8 cellular contexts compared by ENCODE assay signal in genomic region chr2:176140520-176141317, GRCh38. TPM values are rescaled to one million over a fixed set of nuclear protein-coding genes. Genes with fewer than 3 reads are reported as not detected.
DNase-seq lines count a peak whose midpoint lies in the region; ATAC-seq and TF ChIP-seq lines count a peak whose summit lies in the region.

No MANE protein-coding gene starts in this region.

- H3K4me1 Mint-ChIP-seq in CD14-positive monocyte: peaks cover 28% of the 10 kb centered on the region
- peaks cover 7 to 46% (median 36%) of the 10 kb centered on the region in 7 donors for H3K4me1 Mint-ChIP-seq in naive thymus-derived CD4-positive, alpha-beta T cell
- H3K4me1 Mint-ChIP-seq in stimulated activated naive CD8-positive, alpha-beta T cell treated with anti-CD3 and anti-CD28 coated beads, Interleukin-15, Interleukin-2, amounts not matched to agents 100 ng/mL and 50 ng/mL, for 24 hours (ENCODE audit: low read depth): peaks cover 21% of the 10 kb centered on the region

- H3K9me3 Mint-ChIP-seq in CD14-positive monocyte: peaks cover 0 to 29% (median 19%) of the 10 kb centered on the region in 7 donors
- peaks cover 0 to 38% (median 15%) of the 10 kb centered on the region in 11 donors for H3K9me3 Mint-ChIP-seq in naive thymus-derived CD4-positive, alpha-beta T cell
- H3K9me3 Mint-ChIP-seq in stimulated activated naive CD8-positive, alpha-beta T cell treated with anti-CD3 and anti-CD28 coated beads, Interleukin-15, Interleukin-2, amounts not matched to agents 100 ng/mL and 50 ng/mL, for 24 hours: no peaks in the 10 kb centered on the region

- peak overlapping the region; percentile 43 to 87 for H3K4me3 Mint-ChIP-seq in CD14-positive monocyte
- H3K4me3 Mint-ChIP-seq in naive thymus-derived CD4-positive, alpha-beta T cell: peak overlapping the region in 9 of 10 donors; percentile 23 to 78 (median 43)
- H3K4me3 Mint-ChIP-seq in stimulated activated naive CD8-positive, alpha-beta T cell treated with anti-CD3 and anti-CD28 coated beads, Interleukin-15, Interleukin-2, amounts not matched to agents 100 ng/mL and 50 ng/mL, for 24 hours: peak overlapping the region; percentile 45

- CTCF ChIA-PET in naive thymus-derived CD4-positive, alpha-beta T cell (lab: Charles Lee): interaction anchor here (0.6 to 2.9 kb wide), 2 partner anchors 314 to 511 kb away, joined by 4 to 16 read pairs; no protein-coding TSS in a partner anchor

- peaks cover 56% of the 10 kb centered on the region for H3K27me3 ChIP-seq in fibroblast of lung (ENCODE audit: control insufficient read depth, insufficient read depth, low read length)
- peaks cover 16 to 51% of the 10 kb centered on the region in 2 donors for H3K27me3 ChIP-seq in naive thymus-derived CD4-positive, alpha-beta T cell (ENCODE audit: control insufficient read depth in 2 of 2, insufficient read depth in 2 of 2, low read length in 2 of 2)

- peak overlapping the region in 1 of 7 donors; percentile 57 for H3K27ac Mint-ChIP-seq in CD14-positive monocyte
- H3K27ac Mint-ChIP-seq in naive thymus-derived CD4-positive, alpha-beta T cell: peak overlapping the region in 1 of 9 donors; percentile 0
- H3K27ac Mint-ChIP-seq in stimulated activated naive CD8-positive, alpha-beta T cell treated with anti-CD3 and anti-CD28 coated beads, Interleukin-15, Interleukin-2, amounts not matched to agents 100 ng/mL and 50 ng/mL, for 24 hours: peak overlapping the region; percentile 45

- ATAC-seq in GM19025 (IDR thresholded peaks at IDR 0.05; ENCODE audit: low read depth, unreplicated experiment) (peak; percentile 88), HG03159 (IDR thresholded peaks at IDR 0.05; ENCODE audit: unreplicated experiment) (peak; percentile 92)
- ATAC-seq in naive thymus-derived CD4-positive, alpha-beta T cell: peak; percentile 87

- H3K79me2 ChIP-seq in fibroblast of lung (ENCODE audit: control insufficient read depth, insufficient read depth, low read length): no peaks in the 10 kb centered on the region

- no peaks in the 10 kb centered on the region for H4K20me1 ChIP-seq in fibroblast of lung (ENCODE audit: control insufficient read depth, extremely low read depth, insufficient read depth, low read length)

- no peak overlapping the region for H3K9ac ChIP-seq in fibroblast of lung (ENCODE audit: insufficient read depth, low read length)

- H2AFZ ChIP-seq in fibroblast of lung (ENCODE audit: low read length): peak overlapping the region; percentile 65

- peaks cover 92 to 100% (median 93%) of the 10 kb centered on the region in 3 donors for H3K27me3 Mint-ChIP-seq in CD14-positive monocyte (ENCODE audit: low read depth in 3 of 3)
- peaks cover 83 to 91% (median 88%) of the 10 kb centered on the region in 5 donors for H3K27me3 Mint-ChIP-seq in naive thymus-derived CD4-positive, alpha-beta T cell
- H3K27me3 Mint-ChIP-seq in stimulated activated naive CD8-positive, alpha-beta T cell treated with anti-CD3 and anti-CD28 coated beads, Interleukin-15, Interleukin-2, amounts not matched to agents 100 ng/mL and 50 ng/mL, for 24 hours: peaks cover 83% of the 10 kb centered on the region

- DNase-seq in CD14-positive monocyte (ENCODE audit: low spot score): no peak
- DNase-seq in NOMO-1 treated with DMSO at 0.1 percent for 48 hours (lab: John Stamatoyannopoulos, UW; ENCODE audit: unreplicated experiment): peak; percentile 49
- DNase-seq in activated T-cell treated with anti-CD3 and anti-CD28 coated beads for 4 hours: peak; percentile 44
- peak; percentile 41 to 64 for DNase-seq in fibroblast of lung (ENCODE audit: low read depth in 2 of 2)
- peak; percentile 35 to 76 (median 61) for DNase-seq in naive thymus-derived CD4-positive, alpha-beta T cell

- no peaks in the 10 kb centered on the region for H3K4me1 ChIP-seq in fibroblast of lung (ENCODE audit: control insufficient read depth, extremely low read depth, insufficient read depth, low read length)
- peaks cover 3 to 26% of the 10 kb centered on the region in 2 donors for H3K4me1 ChIP-seq in naive thymus-derived CD4-positive, alpha-beta T cell (ENCODE audit: control insufficient read depth in 2 of 2, insufficient read depth in 2 of 2, low read length in 2 of 2)

- intact Hi-C loops in CD14-positive monocyte (cut with micrococcal nuclease): loop anchor here in 1 of 2 donors (5.0 kb wide), 1 partner anchor 317 kb away; no protein-coding TSS in a partner anchor
- intact Hi-C loops in naive thymus-derived CD4-positive, alpha-beta T cell (cut with micrococcal nuclease): loop anchor here (1.0 to 5.0 kb wide), 6 partner anchors 315 to 1007 kb away; no protein-coding TSS in a partner anchor

- TF ChIP-seq CTCF in CD14-positive monocyte (IDR thresholded peaks at IDR 0.05): peak; percentile 84
- TF ChIP-seq CTCF in fibroblast of lung (conservative IDR thresholded peaks at IDR 0.05 in 1 of 2, IDR thresholded peaks at IDR 0.05 in 1 of 2; ENCODE audit: low read depth in 1 of 2, low read length in 2 of 2): peak; percentile 59 to 82

- peak overlapping the region in 3 of 4 experiments; percentile 17 to 59 (median 21) for H3K4me3 ChIP-seq in fibroblast of lung (replicated peaks in 1 of 4; ENCODE audit: control extremely low read depth in 1 of 4, insufficient read depth in 1 of 4, low read depth in 3 of 4, low read length in 4 of 4)
- peak overlapping the region; percentile 36 for H3K4me3 ChIP-seq in naive thymus-derived CD4-positive, alpha-beta T cell (ENCODE audit: low read length)

- H3K9me3 ChIP-seq in fibroblast of lung (ENCODE audit: control insufficient read depth, insufficient read depth, low read depth, low read length): no peaks in the 10 kb centered on the region
- H3K9me3 ChIP-seq in naive thymus-derived CD4-positive, alpha-beta T cell (ENCODE audit: control insufficient read depth in 2 of 3, low read length in 3 of 3): peaks cover 0 to 5% (median 0%) of the 10 kb centered on the region in 3 experiments

- POLR2A ChIA-PET in naive thymus-derived CD4-positive, alpha-beta T cell (lab: Charles Lee): no interaction called here

- H3K36me3 ChIP-seq in fibroblast of lung (ENCODE audit: control insufficient read depth, insufficient read depth, low read length): no peaks in the 10 kb centered on the region
- H3K36me3 ChIP-seq in naive thymus-derived CD4-positive, alpha-beta T cell (ENCODE audit: control insufficient read depth in 2 of 3, insufficient read depth in 3 of 3, low read length in 3 of 3): no peaks in the 10 kb centered on the region

- H3K4me2 ChIP-seq in fibroblast of lung (ENCODE audit: extremely low read depth, insufficient read depth, low read length): peak overlapping the region; percentile 78

- no peak overlapping the region for H3K27ac ChIP-seq in fibroblast of lung (ENCODE audit: insufficient read depth, low read length)
- no peak overlapping the region for H3K27ac ChIP-seq in naive thymus-derived CD4-positive, alpha-beta T cell (ENCODE audit: low read depth, low read length)

- H3K36me3 Mint-ChIP-seq in CD14-positive monocyte: peaks cover 0 to 6% of the 10 kb centered on the region in 2 donors
- peaks cover 0 to 7% (median 1%) of the 10 kb centered on the region in 5 donors for H3K36me3 Mint-ChIP-seq in naive thymus-derived CD4-positive, alpha-beta T cell
- peaks cover 4% of the 10 kb centered on the region for H3K36me3 Mint-ChIP-seq in stimulated activated naive CD8-positive, alpha-beta T cell treated with anti-CD3 and anti-CD28 coated beads, Interleukin-15, Interleukin-2, amounts not matched to agents 100 ng/mL and 50 ng/mL, for 24 hours (ENCODE audit: low read depth)

RNA-seq across cellular contexts. Expression of gene HOXD4, which starts 10.6 kb away (rescaled TPM):
- polyA plus RNA-seq in CD14-positive monocyte (not detected), fibroblast of lung (not detected in 2 replicates)
- not detected in 2 replicates for total RNA-seq in fibroblast of lung
- not detected in 2 replicates for polyA plus RNA-seq in fibroblast of lung (2012)
- not detected in 2 replicates for polyA minus RNA-seq in fibroblast of lung (ENCODE audit: low replicate concordance)
- total RNA-seq in naive thymus-derived CD4-positive, alpha-beta T cell: not detected
- not detected for polyA plus RNA-seq in naive thymus-derived CD4-positive, alpha-beta T cell

RNA-seq across cellular contexts. Expression of gene HOXD8, which starts 11.2 kb away (rescaled TPM):
- not detected for polyA plus RNA-seq in CD14-positive monocyte
- not detected in 2 replicates for total RNA-seq in fibroblast of lung
- polyA plus RNA-seq in fibroblast of lung: 0.05 TPM in 1 of 2 replicates, not detected in the other
- polyA plus RNA-seq in fibroblast of lung (2012): not detected in 2 replicates
- polyA minus RNA-seq in fibroblast of lung (ENCODE audit: low replicate concordance): not detected in 2 replicates
- total RNA-seq in naive thymus-derived CD4-positive, alpha-beta T cell: not detected
- not detected for polyA plus RNA-seq in naive thymus-derived CD4-positive, alpha-beta T cell

RNA-seq across cellular contexts. Expression of gene HOXD3, which starts 16.4 kb away (rescaled TPM):
- polyA plus RNA-seq in CD14-positive monocyte (not detected), fibroblast of lung (not detected in 2 replicates)
- not detected in 2 replicates for total RNA-seq in fibroblast of lung
- not detected in 2 replicates for polyA plus RNA-seq in fibroblast of lung (2012)
- not detected in 2 replicates for polyA minus RNA-seq in fibroblast of lung (ENCODE audit: low replicate concordance)
- not detected for total RNA-seq in naive thymus-derived CD4-positive, alpha-beta T cell
- not detected for polyA plus RNA-seq in naive thymus-derived CD4-positive, alpha-beta T cell

RNA-seq across cellular contexts. Expression of gene HOXD9, which starts 18.2 kb away (rescaled TPM):
- polyA plus RNA-seq in CD14-positive monocyte (not detected), fibroblast of lung (not detected in 2 replicates)
- total RNA-seq in fibroblast of lung: not detected in 2 replicates
- not detected in 2 replicates for polyA plus RNA-seq in fibroblast of lung (2012)
- polyA minus RNA-seq in fibroblast of lung (ENCODE audit: low replicate concordance): not detected in 2 replicates
- total RNA-seq in naive thymus-derived CD4-positive, alpha-beta T cell: not detected
- not detected for polyA plus RNA-seq in naive thymus-derived CD4-positive, alpha-beta T cell

RNA-seq across cellular contexts. Expression of gene HOXD10, which starts 24.1 kb away (rescaled TPM):
- polyA plus RNA-seq in CD14-positive monocyte (not detected), fibroblast of lung (not detected in 2 replicates)
- total RNA-seq in fibroblast of lung: not detected in 2 replicates
- polyA plus RNA-seq in fibroblast of lung (2012): not detected in 2 replicates
- not detected in 2 replicates for polyA minus RNA-seq in fibroblast of lung (ENCODE audit: low replicate concordance)
- not detected for total RNA-seq in naive thymus-derived CD4-positive, alpha-beta T cell
- polyA plus RNA-seq in naive thymus-derived CD4-positive, alpha-beta T cell: not detected
